Comparison of ENCODE assay signal across 1 cellular context in the genomic region with DNA sequence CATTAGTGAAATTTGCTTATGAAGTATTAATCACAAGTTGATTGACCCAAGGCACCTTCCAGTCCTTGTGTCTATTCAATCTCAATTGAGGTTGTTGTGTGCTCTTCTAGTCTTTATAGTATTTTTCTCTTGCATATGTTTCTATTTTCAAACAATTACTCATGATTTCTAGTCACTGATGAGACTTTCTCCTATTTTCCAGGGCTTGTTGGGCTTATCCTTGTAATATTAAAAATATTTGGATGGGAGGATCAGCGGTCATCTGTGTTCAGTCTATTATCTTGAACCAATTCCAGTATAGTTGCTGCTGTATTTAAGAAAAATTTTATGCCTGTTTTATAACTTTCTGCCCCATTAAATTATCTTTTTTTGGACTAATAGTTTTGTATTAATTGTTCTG.
TF ChIP-seq lines count a peak whose summit lies in the region.

No MANE protein-coding gene starts in this region.

TF ChIP-seq in GM23338, 12 proteins besides CTCF, POLR2A, EP300 and RAD21 (continued from another document):
- TF ChIP-seq, protein P1, sequence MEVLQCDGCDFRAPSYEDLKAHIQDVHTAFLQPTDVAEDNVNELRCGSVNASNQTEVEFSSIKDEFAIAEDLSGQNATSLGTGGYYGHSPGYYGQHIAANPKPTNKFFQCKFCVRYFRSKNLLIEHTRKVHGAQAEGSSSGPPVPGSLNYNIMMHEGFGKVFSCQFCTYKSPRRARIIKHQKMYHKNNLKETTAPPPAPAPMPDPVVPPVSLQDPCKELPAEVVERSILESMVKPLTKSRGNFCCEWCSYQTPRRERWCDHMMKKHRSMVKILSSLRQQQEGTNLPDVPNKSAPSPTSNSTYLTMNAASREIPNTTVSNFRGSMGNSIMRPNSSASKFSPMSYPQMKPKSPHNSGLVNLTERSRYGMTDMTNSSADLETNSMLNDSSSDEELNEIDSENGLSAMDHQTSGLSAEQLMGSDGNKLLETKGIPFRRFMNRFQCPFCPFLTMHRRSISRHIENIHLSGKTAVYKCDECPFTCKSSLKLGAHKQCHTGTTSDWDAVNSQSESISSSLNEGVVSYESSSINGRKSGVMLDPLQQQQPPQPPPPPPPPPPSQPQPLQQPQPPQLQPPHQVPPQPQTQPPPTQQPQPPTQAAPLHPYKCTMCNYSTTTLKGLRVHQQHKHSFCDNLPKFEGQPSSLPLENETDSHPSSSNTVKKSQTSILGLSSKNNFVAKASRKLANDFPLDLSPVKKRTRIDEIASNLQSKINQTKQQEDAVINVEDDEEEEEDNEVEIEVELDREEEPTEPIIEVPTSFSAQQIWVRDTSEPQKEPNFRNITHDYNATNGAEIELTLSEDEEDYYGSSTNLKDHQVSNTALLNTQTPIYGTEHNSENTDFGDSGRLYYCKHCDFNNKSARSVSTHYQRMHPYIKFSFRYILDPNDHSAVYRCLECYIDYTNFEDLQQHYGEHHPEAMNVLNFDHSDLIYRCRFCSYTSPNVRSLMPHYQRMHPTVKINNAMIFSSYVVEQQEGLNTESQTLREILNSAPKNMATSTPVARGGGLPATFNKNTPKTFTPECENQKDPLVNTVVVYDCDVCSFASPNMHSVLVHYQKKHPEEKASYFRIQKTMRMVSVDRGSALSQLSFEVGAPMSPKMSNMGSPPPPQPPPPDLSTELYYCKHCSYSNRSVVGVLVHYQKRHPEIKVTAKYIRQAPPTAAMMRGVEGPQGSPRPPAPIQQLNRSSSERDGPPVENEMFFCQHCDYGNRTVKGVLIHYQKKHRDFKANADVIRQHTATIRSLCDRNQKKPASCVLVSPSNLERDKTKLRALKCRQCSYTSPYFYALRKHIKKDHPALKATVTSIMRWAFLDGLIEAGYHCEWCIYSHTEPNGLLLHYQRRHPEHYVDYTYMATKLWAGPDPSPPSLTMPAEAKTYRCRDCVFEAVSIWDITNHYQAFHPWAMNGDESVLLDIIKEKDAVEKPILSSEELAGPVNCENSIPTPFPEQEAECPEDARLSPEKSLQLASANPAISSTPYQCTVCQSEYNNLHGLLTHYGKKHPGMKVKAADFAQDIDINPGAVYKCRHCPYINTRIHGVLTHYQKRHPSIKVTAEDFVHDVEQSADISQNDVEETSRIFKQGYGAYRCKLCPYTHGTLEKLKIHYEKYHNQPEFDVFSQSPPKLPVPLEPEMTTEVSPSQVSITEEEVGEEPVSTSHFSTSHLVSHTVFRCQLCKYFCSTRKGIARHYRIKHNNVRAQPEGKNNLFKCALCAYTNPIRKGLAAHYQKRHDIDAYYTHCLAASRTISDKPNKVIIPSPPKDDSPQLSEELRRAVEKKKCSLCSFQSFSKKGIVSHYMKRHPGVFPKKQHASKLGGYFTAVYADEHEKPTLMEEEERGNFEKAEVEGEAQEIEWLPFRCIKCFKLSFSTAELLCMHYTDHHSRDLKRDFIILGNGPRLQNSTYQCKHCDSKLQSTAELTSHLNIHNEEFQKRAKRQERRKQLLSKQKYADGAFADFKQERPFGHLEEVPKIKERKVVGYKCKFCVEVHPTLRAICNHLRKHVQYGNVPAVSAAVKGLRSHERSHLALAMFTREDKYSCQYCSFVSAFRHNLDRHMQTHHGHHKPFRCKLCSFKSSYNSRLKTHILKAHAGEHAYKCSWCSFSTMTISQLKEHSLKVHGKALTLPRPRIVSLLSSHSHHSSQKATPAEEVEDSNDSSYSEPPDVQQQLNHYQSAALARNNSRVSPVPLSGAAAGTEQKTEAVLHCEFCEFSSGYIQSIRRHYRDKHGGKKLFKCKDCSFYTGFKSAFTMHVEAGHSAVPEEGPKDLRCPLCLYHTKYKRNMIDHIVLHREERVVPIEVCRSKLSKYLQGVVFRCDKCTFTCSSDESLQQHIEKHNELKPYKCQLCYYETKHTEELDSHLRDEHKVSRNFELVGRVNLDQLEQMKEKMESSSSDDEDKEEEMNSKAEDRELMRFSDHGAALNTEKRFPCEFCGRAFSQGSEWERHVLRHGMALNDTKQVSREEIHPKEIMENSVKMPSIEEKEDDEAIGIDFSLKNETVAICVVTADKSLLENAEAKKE (CRISPR knock-in tag; IDR thresholded peaks at IDR 0.05) = no peak
- no peak for TF ChIP-seq ZNF331 (CRISPR knock-in tag; IDR thresholded peaks at IDR 0.05; ENCODE audit: low read depth)
- no peak for TF ChIP-seq EZH2phosphoT487 (IDR thresholded peaks at IDR 0.05; ENCODE audit: unreplicated experiment)
- no peak for TF ChIP-seq CREB1 (CRISPR knock-in tag; IDR thresholded peaks at IDR 0.05; ENCODE audit: low read depth)
- TF ChIP-seq, protein P2, sequence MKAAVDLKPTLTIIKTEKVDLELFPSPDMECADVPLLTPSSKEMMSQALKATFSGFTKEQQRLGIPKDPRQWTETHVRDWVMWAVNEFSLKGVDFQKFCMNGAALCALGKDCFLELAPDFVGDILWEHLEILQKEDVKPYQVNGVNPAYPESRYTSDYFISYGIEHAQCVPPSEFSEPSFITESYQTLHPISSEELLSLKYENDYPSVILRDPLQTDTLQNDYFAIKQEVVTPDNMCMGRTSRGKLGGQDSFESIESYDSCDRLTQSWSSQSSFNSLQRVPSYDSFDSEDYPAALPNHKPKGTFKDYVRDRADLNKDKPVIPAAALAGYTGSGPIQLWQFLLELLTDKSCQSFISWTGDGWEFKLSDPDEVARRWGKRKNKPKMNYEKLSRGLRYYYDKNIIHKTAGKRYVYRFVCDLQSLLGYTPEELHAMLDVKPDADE (IDR thresholded peaks at IDR 0.05) = no peak
- TF ChIP-seq STAT1 (IDR thresholded peaks at IDR 0.05; ENCODE audit: unreplicated experiment) = no peak
- TF ChIP-seq NANOG (IDR thresholded peaks at IDR 0.05; ENCODE audit: borderline replicate concordance) = no peak
- no peak for TF ChIP-seq EZH2 (IDR thresholded peaks at IDR 0.05; ENCODE audit: low read depth, unreplicated experiment)
- no peak for TF ChIP-seq JUNB (IDR thresholded peaks at IDR 0.05; ENCODE audit: unreplicated experiment)
TF ChIP-seq in GM23338: peak in this region for 0.
